9 cellular contexts compared by ENCODE assay signal in the genomic region with DNA sequence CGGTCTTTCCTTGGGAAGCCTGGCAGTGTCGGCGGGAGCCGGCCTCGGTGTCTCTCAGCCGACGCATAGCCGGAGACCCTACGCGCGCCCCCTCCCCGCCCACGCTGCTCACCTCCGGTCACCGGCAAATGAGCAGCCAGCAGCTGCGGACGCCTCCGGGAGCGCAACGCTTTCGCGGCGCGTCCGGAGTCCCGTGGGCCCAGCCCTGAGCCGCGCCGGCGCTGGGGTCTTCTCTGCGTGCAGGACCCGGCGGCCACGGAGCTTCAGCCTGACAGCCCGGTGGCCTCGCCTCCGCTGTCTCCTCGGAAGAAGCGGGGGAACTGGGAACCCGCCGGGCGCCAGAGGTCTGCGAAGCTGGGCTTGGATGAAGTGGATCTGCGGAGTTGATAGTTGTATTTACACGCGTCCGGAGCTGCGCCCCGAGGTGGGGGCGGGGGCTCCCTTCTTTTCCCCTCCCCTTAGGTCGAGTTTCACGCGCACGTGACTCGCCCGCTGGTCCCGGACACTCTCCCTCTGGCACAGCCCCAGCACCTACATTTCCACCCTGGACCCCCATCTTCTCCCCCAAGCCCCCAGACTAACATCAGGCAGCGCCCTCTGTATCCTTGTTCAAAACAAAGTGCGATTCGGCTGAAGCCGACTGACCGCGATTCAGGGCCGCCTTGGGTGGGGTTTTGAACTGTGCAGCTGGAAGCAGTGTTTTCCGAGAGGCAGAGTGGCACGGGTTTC. TPM values are rescaled to one million over a fixed set of nuclear protein-coding genes. Genes with fewer than 3 reads are reported as not detected.
A peak's percentile ranks its signal among the peaks of the same experiment; 100 is the strongest.
DNase-seq lines count a peak whose midpoint lies in the region; ATAC-seq and TF ChIP-seq lines count a peak whose summit lies in the region.
"Had no signal": no experiment of that assay in that cellular context is flagged by ENCODE, and none has a peak within 500 bp of the region (broad histone marks: within the 10 kb centered on the region; RNA-seq: fewer than 3 reads in every experiment).

Gene SLC43A1, minus strand, starts transcription at position 371 of the 729 bp plus-strand sequence. CDS start 1,591 bp downstream, outside the sequence.

- H3K27me3 Mint-ChIP-seq in endodermal cell (ENCODE audit: insufficient read depth): peaks cover 48% of the 10 kb centered on the region

- DNase-seq in GF-D8 (lab: John Stamatoyannopoulos, UW) (peak; percentile 32), Karpas-422 (peak; percentile 81), endodermal cell (peak; percentile 72), thoracic aorta (ENCODE audit: low spot score) (no peak), NCI-H1436 (lab: John Stamatoyannopoulos, UW) (no peak)
- DNase-seq in activated CD4-positive, CD25-positive, alpha-beta regulatory T cell treated with anti-CD3 and anti-CD28 coated beads, Interleukin-2, amount 50 U/mL, for 72 hours: peak; percentile 57

- H3K9me3 ChIP-seq in Karpas-422 (ENCODE audit: low read length) (no peaks in the 10 kb centered on the region), endodermal cell (ENCODE audit: control insufficient read depth, low read length) (no peaks in the 10 kb centered on the region), muscle layer of colon (ENCODE audit: low read length) (no peaks in the 10 kb centered on the region), thoracic aorta (no peaks in the 10 kb centered on the region)

- H3K4me1 Mint-ChIP-seq in endodermal cell: peaks cover 7% of the 10 kb centered on the region

- peak within 1 kb of the TSS; percentile 91 for H3K4me2 ChIP-seq in Karpas-422 (ENCODE audit: low read depth, low read length, poor library complexity, severe bottlenecking)

- ATAC-seq in GM21528 (IDR thresholded peaks at IDR 0.05; ENCODE audit: low FRiP score, unreplicated experiment): peak; percentile 57
- ATAC-seq in thoracic aorta (ENCODE audit: insufficient number of reproducible peaks, low FRiP score, low read depth): peak; percentile 17

- peak within 1 kb of the TSS; percentile 71 for H3K4me3 Mint-ChIP-seq in endodermal cell

- H3K4me1 ChIP-seq in Karpas-422 (ENCODE audit: low read length) (peaks cover 39% of the 10 kb centered on the region), endodermal cell (ENCODE audit: control insufficient read depth, insufficient read depth, low read length) (no peaks in the 10 kb centered on the region), muscle layer of colon (ENCODE audit: insufficient read depth, low read length) (peaks cover 7% of the 10 kb centered on the region), thoracic aorta (ENCODE audit: control insufficient read depth in 1 of 2, low read depth in 2 of 2) (peaks cover 10% of the 10 kb centered on the region in 2 donors)

- WGBS in endodermal cell (ENCODE audit: insufficient coverage in 1 of 2, insufficient read length in 1 of 2), 2 experiments: 0 to 1% methylated on average over 41 to 66 of the region's 66 CpGs

- H3K79me2 ChIP-seq in Karpas-422 (ENCODE audit: low read length): peaks cover 46% of the 10 kb centered on the region

- no peaks in the 10 kb centered on the region for H3K9me3 Mint-ChIP-seq in endodermal cell

- H3K27me3 ChIP-seq in Karpas-422 (ENCODE audit: low read length) (no peaks in the 10 kb centered on the region), endodermal cell (ENCODE audit: control insufficient read depth, insufficient read depth, low read length, poor library complexity, severe bottlenecking) (peaks cover 45% of the 10 kb centered on the region), muscle layer of colon (ENCODE audit: control insufficient read depth in 1 of 2, insufficient read depth in 2 of 2, low read length in 2 of 2) (no peaks in the 10 kb centered on the region), thoracic aorta (replicated peaks; ENCODE audit: insufficient read depth) (no peaks in the 10 kb centered on the region)

- TF ChIP-seq CTCF in endodermal cell (conservative IDR thresholded peaks at IDR 0.05): no peak
- no peak for TF ChIP-seq CTCF in thoracic aorta (IDR thresholded peaks at IDR 0.05)

- no peak within 1 kb of the TSS for H3K27ac Mint-ChIP-seq in endodermal cell

- H4K20me1 ChIP-seq in Karpas-422 (ENCODE audit: insufficient read depth, low read depth, low read length): no peaks in the 10 kb centered on the region; the same call in 1 of the 2 replicates

- H3K9me2 ChIP-seq in Karpas-422 (replicated peaks; ENCODE audit: insufficient read depth, low read length): no peaks in the 10 kb centered on the region

- H3K36me3 ChIP-seq in Karpas-422 (ENCODE audit: insufficient read depth, low read length) (no peaks in the 10 kb centered on the region; the same call in 1 of the 2 replicates), endodermal cell (ENCODE audit: control insufficient read depth, insufficient read depth, low read length) (no peaks in the 10 kb centered on the region), muscle layer of colon (ENCODE audit: insufficient read depth, low read length) (no peaks in the 10 kb centered on the region), thoracic aorta (no peaks in the 10 kb centered on the region)

- H3K4me3 ChIP-seq in Karpas-422 (ENCODE audit: low read length): peak within 1 kb of the TSS; percentile 97
- peak within 1 kb of the TSS; percentile 81 for H3K4me3 ChIP-seq in endodermal cell (ENCODE audit: low read length)
- H3K4me3 ChIP-seq in muscle layer of colon (ENCODE audit: low read depth in 1 of 2, low read length in 2 of 2): peak within 1 kb of the TSS; percentile 89 to 99
- H3K4me3 ChIP-seq in thoracic aorta: peak within 1 kb of the TSS; percentile 99

- H3K9ac ChIP-seq in Karpas-422 (ENCODE audit: low read length) (peak within 1 kb of the TSS; percentile 99), endodermal cell (ENCODE audit: extremely low read depth, low read length, poor library complexity, severe bottlenecking) (no peak within 1 kb of the TSS), muscle layer of colon (ENCODE audit: low read length) (peak within 1 kb of the TSS; percentile 65)

- no peaks in the 10 kb centered on the region for H3K36me3 Mint-ChIP-seq in endodermal cell (ENCODE audit: low read depth)

- H2AFZ ChIP-seq in Karpas-422 (ENCODE audit: low read length): peak within 1 kb of the TSS; percentile 98

- H3K27ac ChIP-seq in Karpas-422 (ENCODE audit: low read length): peak within 1 kb of the TSS; percentile 95
- H3K27ac ChIP-seq in endodermal cell (ENCODE audit: low read depth, low read length): no peak within 1 kb of the TSS
- H3K27ac ChIP-seq in muscle layer of colon (ENCODE audit: low read depth, low read length): peak within 1 kb of the TSS; percentile 72
- peak within 1 kb of the TSS; percentile 7 to 50 for H3K27ac ChIP-seq in thoracic aorta
- H3K27ac ChIP-seq: epithelial cell of prostate had no signal

RNA-seq across cellular contexts. Expression of gene SLC43A1, which starts in this region (rescaled TPM):
- total RNA-seq in Karpas-422 (2014; rRNA removed; shearing (Covaris generic); ENCODE audit: low replicate concordance): 238 and 244 TPM in 2 replicates
- total RNA-seq in endodermal cell (1 to 10 TPM; 8.4 to 9.1 TPM), thoracic aorta (10 to 100 TPM; 16.6 to 23.6 TPM)
- 4.0 TPM for polyA plus RNA-seq in endodermal cell (2013, experiment 1 of 2)
- polyA plus RNA-seq in endodermal cell (2013, experiment 2 of 2): 2.1 TPM

Comparison
In these comparisons a context has a peak if more than half of its experiments do, and no peak if none do; other contexts are left out.
1. DNase-seq: peak in GF-D8 (single experiment), Karpas-422 (single experiment), activated CD4-positive, CD25-positive, alpha-beta regulatory T cell treated with anti-CD3 and anti-CD28 coated beads, Interleukin-2, amount 50 U/mL, for 72 hours (single experiment) and endodermal cell (single experiment); none in thoracic aorta (single experiment) and NCI-H1436 (single experiment).
2. Peak in every context shown above with its lines, with median percentiles within 50 percentile points of each other: H3K4me3 ChIP-seq.